ENCODE assay signal across 26 cellular contexts in genomic region chr11:83102806-83103205, GRCh38.
"Had no signal": no experiment of that assay in that cellular context is flagged by ENCODE, and none has a peak within 500 bp of the region (broad histone marks: within the 10 kb centered on the region; RNA-seq: fewer than 3 reads in every experiment).

No MANE protein-coding gene starts in this region.

- H3K4me3 Mint-ChIP-seq: activated CD4-positive, alpha-beta T cell treated with anti-CD3 and anti-CD28 coated beads, Interleukin-2, amount 10 ng/mL, durations not matched to agents 24 days and 14 days; activated CD8-positive, alpha-beta T cell treated with anti-CD3 and anti-CD28 coated beads, Interleukin-2, amount 10 ng/mL, durations not matched to agents 7 days and 5 days; activated naive CD4-positive, alpha-beta T cell treated with anti-CD3 and anti-CD28 coated beads, Interleukin-2, amount 50 U/mL, for 24 hours; activated naive CD8-positive, alpha-beta T cell treated with anti-CD3 and anti-CD28 coated beads, Interleukin-2, amount 10 ng/mL, durations not matched to agents 7 days and 5 days; activated T-cell treated with anti-CD3 and anti-CD28 coated beads, Interleukin-2, amount 50 U/mL, for 24 hours; central memory CD8-positive, alpha-beta T cell had no signal

- H3K27ac Mint-ChIP-seq: activated CD4-positive, alpha-beta T cell treated with anti-CD3 and anti-CD28 coated beads, Interleukin-2, amount 10 ng/mL, durations not matched to agents 24 days and 14 days; activated CD8-positive, alpha-beta T cell treated with anti-CD3 and anti-CD28 coated beads, Interleukin-2, amount 10 ng/mL, durations not matched to agents 7 days and 5 days; activated naive CD4-positive, alpha-beta T cell treated with anti-CD3 and anti-CD28 coated beads, Interleukin-2, amount 50 U/mL, for 24 hours; activated naive CD8-positive, alpha-beta T cell treated with anti-CD3 and anti-CD28 coated beads, Interleukin-2, amount 10 ng/mL, durations not matched to agents 7 days and 5 days; activated T-cell treated with anti-CD3 and anti-CD28 coated beads, Interleukin-2, amount 50 U/mL, for 24 hours; activated T-helper 2 cell treated with anti-CD3 and anti-CD28 coated beads, Interferon-gamma antibody, Interleukin-2, Interleukin-4, amounts not matched to agents 10 μg/mL and 5 μg/mL and 100 μg/mL, durations not matched to agents 14 hours and 24 hours and 36 hours had no signal

- H3K27me3 Mint-ChIP-seq: activated naive CD4-positive, alpha-beta T cell treated with anti-CD3 and anti-CD28 coated beads, Interleukin-2, amount 50 U/mL, for 24 hours; activated T-cell treated with anti-CD3 and anti-CD28 coated beads, Interleukin-2, amount 50 U/mL, for 24 hours; central memory CD8-positive, alpha-beta T cell had no signal

- ATAC-seq: activated CD8-positive, alpha-beta T cell treated with anti-CD3 and anti-CD28 coated beads, Interleukin-2, amount 10 ng/mL, durations not matched to agents 7 days and 5 days had no signal

- DNase-seq: activated CD4-positive, alpha-beta T cell treated with anti-CD3 and anti-CD28 coated beads, Interleukin-2, amount 10 ng/mL, durations not matched to agents 24 days and 14 days; activated CD4-positive, alpha-beta T cell treated with anti-CD3 and anti-CD28 coated beads, Interleukin-2, amount 50 U/mL, for 48 hours; activated CD8-positive, alpha-beta T cell treated with anti-CD3 and anti-CD28 coated beads, Interleukin-2, amount 10 ng/mL, durations not matched to agents 7 days and 5 days; activated gamma-delta T cell; activated naive CD4-positive, alpha-beta T cell treated with Interleukin-2 at 50 U/mL for 16 hours; activated naive CD8-positive, alpha-beta T cell treated with anti-CD3 and anti-CD28 coated beads, Interleukin-2, amount 10 ng/mL, durations not matched to agents 7 days and 5 days; activated T-cell treated with anti-CD3 and anti-CD28 coated beads, Interleukin-2, amount 50 U/mL, for 24 hours; amygdala; Kasumi-1; KG1; MG63; NCI-H1048; NCI-H1105 treated with DMSO at 0.1 percent for 48 hours; NCI-H1436; NCI-H187; NCI-H2029 treated with DMSO at 0.1 percent for 48 hours; NCI-H2107; NCI-H2171; NCI-H510A; NCI-H526; OCI-M1; Right ventricle myocardium superior; T1000 had no signal

- H3K4me1 Mint-ChIP-seq: activated CD4-positive, alpha-beta T cell treated with anti-CD3 and anti-CD28 coated beads, Interleukin-2, amount 10 ng/mL, durations not matched to agents 24 days and 14 days; activated naive CD4-positive, alpha-beta T cell treated with anti-CD3 and anti-CD28 coated beads, Interleukin-2, amount 50 U/mL, for 24 hours; activated naive CD8-positive, alpha-beta T cell treated with anti-CD3 and anti-CD28 coated beads, Interleukin-2, amount 10 ng/mL, durations not matched to agents 7 days and 5 days; central memory CD8-positive, alpha-beta T cell had no signal

- H3K36me3 Mint-ChIP-seq: activated naive CD4-positive, alpha-beta T cell treated with anti-CD3 and anti-CD28 coated beads, Interleukin-2, amount 50 U/mL, for 24 hours; activated naive CD8-positive, alpha-beta T cell treated with anti-CD3 and anti-CD28 coated beads, Interleukin-2, amount 10 ng/mL, durations not matched to agents 7 days and 5 days had no signal

- H3K9me3 Mint-ChIP-seq: activated CD4-positive, alpha-beta T cell treated with anti-CD3 and anti-CD28 coated beads, Interleukin-2, amount 10 ng/mL, durations not matched to agents 24 days and 14 days; activated naive CD4-positive, alpha-beta T cell treated with anti-CD3 and anti-CD28 coated beads, Interleukin-2, amount 50 U/mL, for 24 hours; activated naive CD8-positive, alpha-beta T cell treated with anti-CD3 and anti-CD28 coated beads, Interleukin-2, amount 10 ng/mL, durations not matched to agents 7 days and 5 days; activated T-cell treated with anti-CD3 and anti-CD28 coated beads, Interleukin-2, amount 50 U/mL, for 24 hours; activated T-helper 2 cell treated with anti-CD3 and anti-CD28 coated beads, Interferon-gamma antibody, Interleukin-2, Interleukin-4, amounts not matched to agents 10 μg/mL and 5 μg/mL and 100 μg/mL, durations not matched to agents 14 hours and 24 hours and 36 hours; central memory CD8-positive, alpha-beta T cell had no signal
